ENCODE assay signal across 8 cellular contexts in genomic region chr17:76384222-76384986, GRCh38. TPM values are rescaled to one million over a fixed set of nuclear protein-coding genes. Genes with fewer than 3 reads are reported as not detected.
DNase-seq lines count a peak whose midpoint lies in the region; ATAC-seq and TF ChIP-seq lines count a peak whose summit lies in the region.

TSS of gene SPHK1 (plus strand) at chr17:76384609. CDS start at chr17:76385645, 1,036 bp downstream.

- ATAC-seq in DND-41 (ENCODE audit: insufficient read depth, low read depth) = peak; percentile 73
- peak; percentile 55 for ATAC-seq in GM21619 (IDR thresholded peaks at IDR 0.05; ENCODE audit: unreplicated experiment)
- no peak for ATAC-seq in HG03469 (IDR thresholded peaks at IDR 0.05; ENCODE audit: unreplicated experiment)

- peak; percentile 70 for DNase-seq in DND-41
- peak; percentile 79 for DNase-seq in M059J (ENCODE audit: low read depth)
- peak; percentile 29 to 45 (median 34) for DNase-seq in activated CD4-positive, CD25-positive, alpha-beta regulatory T cell (lab: John Stamatoyannopoulos, UW)
- DNase-seq in chondrocyte (ENCODE audit: low spot score) = no peak
- DNase-seq in stimulated activated CD4-positive, alpha-beta T cell treated with anti-CD3 and anti-CD28 coated beads, Interleukin-4, amount 100 ng/mL, for 1 hour = peak; percentile 72

- H3K27ac Mint-ChIP-seq in chondrocyte (ENCODE audit: unreplicated experiment) = peak within 1 kb of the TSS; percentile 77

- H3K79me2 ChIP-seq in DND-41 (ENCODE audit: insufficient read depth, low read length) = no peaks in the 10 kb centered on the region

- no peaks in the 10 kb centered on the region for H3K36me3 Mint-ChIP-seq in chondrocyte (ENCODE audit: low read depth)

- peak within 1 kb of the TSS; percentile 3 for H3K27ac ChIP-seq in DND-41 (ENCODE audit: low read length)
- peak within 1 kb of the TSS; percentile 62 for H3K27ac ChIP-seq in layer of hippocampus (ENCODE audit: low read depth, low read length)

- 0 out of 2 replicates have a peak, but pooled peaks cover 3% of the 10 kb centered on the region for H4K20me1 ChIP-seq in DND-41 (ENCODE audit: insufficient read depth, low read length)

- H3K4me3 ChIP-seq in DND-41 (ENCODE audit: low read depth in 1 of 2, low read length in 2 of 2) = peak within 1 kb of the TSS; percentile 36 to 56; a peak in 3 of 4 replicates

- no peaks in the 10 kb centered on the region for H3K9me3 ChIP-seq in DND-41 (ENCODE audit: insufficient read depth, low read length, severe bottlenecking)

- H3K36me3 ChIP-seq in DND-41 (ENCODE audit: insufficient read depth, low read length) = no peaks in the 10 kb centered on the region

- peak within 1 kb of the TSS; percentile 78 for H3K4me3 Mint-ChIP-seq in chondrocyte (ENCODE audit: unreplicated experiment)

- TF ChIP-seq CTCF in DND-41 (IDR thresholded peaks at IDR 0.05; ENCODE audit: borderline replicate concordance, extremely low read depth, low read length, poor library complexity, severe bottlenecking) = no peak
- TF ChIP-seq CTCF in chondrocyte (IDR thresholded peaks at IDR 0.05) = no peak

- H2AFZ ChIP-seq in DND-41 (ENCODE audit: low read depth, low read length) = peak within 1 kb of the TSS; percentile 77

- no peaks in the 10 kb centered on the region for H3K27me3 Mint-ChIP-seq in chondrocyte (ENCODE audit: low read depth)

- H3K9ac ChIP-seq in DND-41 (ENCODE audit: low read depth, low read length) = peak within 1 kb of the TSS; percentile 72

- H3K9me3 Mint-ChIP-seq in chondrocyte (ENCODE audit: low read depth) = no peaks in the 10 kb centered on the region

- peak within 1 kb of the TSS; percentile 81 for H3K4me2 ChIP-seq in DND-41 (ENCODE audit: insufficient read depth, low read length)

- H3K4me1 ChIP-seq in DND-41 (ENCODE audit: insufficient read depth, low read length) = peaks cover 28% of the 10 kb centered on the region

- H3K27me3 ChIP-seq in DND-41 (ENCODE audit: insufficient read depth, low read length, poor library complexity) = peaks cover 15% of the 10 kb centered on the region
- no peaks in the 10 kb centered on the region for H3K27me3 ChIP-seq in layer of hippocampus (ENCODE audit: control insufficient read depth, insufficient read depth, low read length)

- peaks cover 16% of the 10 kb centered on the region for H3K4me1 Mint-ChIP-seq in chondrocyte (ENCODE audit: low read depth)

RNA-seq across cellular contexts. Expression of gene SPHK1, which starts in this region (rescaled TPM):
- total RNA-seq in M059J (2014; rRNA removed; shearing (Covaris generic)) = 33.8 and 41.2 TPM in 2 replicates
- total RNA-seq in chondrocyte = 5.8 to 12.8 TPM (median 12.7 TPM) in 3 replicates
